8 cellular contexts compared by ENCODE assay signal in genomic region chr14:52069617-52070431, GRCh38. TPM values are rescaled to one million over a fixed set of nuclear protein-coding genes. Genes with fewer than 3 reads are reported as not detected.
DNase-seq lines count a peak whose midpoint lies in the region; ATAC-seq, FAIRE-seq and TF ChIP-seq lines count a peak whose summit lies in the region.

No MANE protein-coding gene starts in this region.

- H3K4me3 Mint-ChIP-seq in neural progenitor cell, result peak overlapping the region; percentile 89

- H3K4me1 ChIP-seq in SJCRH30 (peaks cover 4% of the 10 kb centered on the region; the same call in 1 of the 2 replicates), neural progenitor cell (peaks cover 27% of the 10 kb centered on the region)

- no peak overlapping the region for H3K9ac ChIP-seq in neural progenitor cell

- H3K27me3 Mint-ChIP-seq in neural progenitor cell (ENCODE audit: insufficient read depth, low read depth), result peaks cover 19% of the 10 kb centered on the region

- no peak for ATAC-seq in HG03442 (IDR thresholded peaks at IDR 0.05; ENCODE audit: unreplicated experiment)

- H2AFZ ChIP-seq in neural progenitor cell (replicated peaks), result peak overlapping the region; percentile 99

- H3F3A ChIP-seq in neural progenitor cell (ENCODE audit: low read depth), result peaks cover 10% of the 10 kb centered on the region

- H3K36me3 ChIP-seq in SJCRH30 (no peaks in the 10 kb centered on the region), neural progenitor cell (no peaks in the 10 kb centered on the region)

- no peak for FAIRE-seq in GM19239 (lab: Jason Lieb, UNC)

- no peak for TF ChIP-seq CTCF in neural progenitor cell (IDR thresholded peaks at IDR 0.05)

- peaks cover 11% of the 10 kb centered on the region for H4K20me1 ChIP-seq in neural progenitor cell (ENCODE audit: low read depth)

- H3K79me2 ChIP-seq in neural progenitor cell (ENCODE audit: low read depth), result no peaks in the 10 kb centered on the region

- H3K4me2 ChIP-seq in neural progenitor cell, result peak overlapping the region; percentile 74

- DNase-seq in Daoy (ENCODE audit: low read depth), result peak; percentile 70
- DNase-seq in SJCRH30, result peak; percentile 53 to 67
- DNase-seq in fibroblast of gingiva (ENCODE audit: low read depth), result peak; percentile 58
- peak; percentile 74 for DNase-seq in neural progenitor cell (ENCODE audit: low spot score)
- DNase-seq in foreskin melanocyte, result no peak
- no peak for DNase-seq in GM19239 (ENCODE audit: insufficient read length, low spot score)
- DNase-seq in NCI-H1930 (lab: John Stamatoyannopoulos, UW), result no peak

- no peaks in the 10 kb centered on the region for H3K9me3 ChIP-seq in SJCRH30 (replicated peaks)
- H3K9me3 ChIP-seq in neural progenitor cell (ENCODE audit: low read depth), result no peaks in the 10 kb centered on the region

- H3K9me3 Mint-ChIP-seq in neural progenitor cell, result no peaks in the 10 kb centered on the region

- H3K27ac Mint-ChIP-seq in neural progenitor cell, result no peak overlapping the region

- no peaks in the 10 kb centered on the region for H3K36me3 Mint-ChIP-seq in neural progenitor cell

- H3K4me1 Mint-ChIP-seq in neural progenitor cell, result peaks cover 28% of the 10 kb centered on the region

- peak overlapping the region; percentile 61 for H3K4me3 ChIP-seq in SJCRH30
- peak overlapping the region; percentile 65 for H3K4me3 ChIP-seq in neural progenitor cell

- no peaks in the 10 kb centered on the region for H3K27me3 ChIP-seq in SJCRH30
- H3K27me3 ChIP-seq in neural progenitor cell, result peaks cover 50% of the 10 kb centered on the region

- no peak overlapping the region for H3K27ac ChIP-seq in SJCRH30
- H3K27ac ChIP-seq in neural progenitor cell, result no peak overlapping the region

RNA-seq across cellular contexts. Expression of gene NID2, which starts 1.0 kb away (rescaled TPM):
- 6.4 and 9.9 TPM in 2 replicates for total RNA-seq in Daoy (2014; rRNA removed; shearing (Covaris generic))
- 0.49 TPM in 1 of 2 replicates, not detected in the other for total RNA-seq in SJCRH30 (2014; rRNA removed; shearing (Covaris generic))
- total RNA-seq in neural progenitor cell (ENCODE audit: low replicate concordance), result 22.0 and 24.7 TPM in 2 replicates

Comparison
In these comparisons a context has a peak if more than half of its experiments do, and no peak if none do; other contexts are left out.
1. DNase-seq: peak in Daoy (single experiment), SJCRH30 (2 of 2), fibroblast of gingiva (single experiment) and neural progenitor cell (single experiment); none in foreskin melanocyte (single experiment), GM19239 (single experiment) and NCI-H1930 (0 of 2).